ENCODE assay signal across 22 cellular contexts in the genomic region with DNA sequence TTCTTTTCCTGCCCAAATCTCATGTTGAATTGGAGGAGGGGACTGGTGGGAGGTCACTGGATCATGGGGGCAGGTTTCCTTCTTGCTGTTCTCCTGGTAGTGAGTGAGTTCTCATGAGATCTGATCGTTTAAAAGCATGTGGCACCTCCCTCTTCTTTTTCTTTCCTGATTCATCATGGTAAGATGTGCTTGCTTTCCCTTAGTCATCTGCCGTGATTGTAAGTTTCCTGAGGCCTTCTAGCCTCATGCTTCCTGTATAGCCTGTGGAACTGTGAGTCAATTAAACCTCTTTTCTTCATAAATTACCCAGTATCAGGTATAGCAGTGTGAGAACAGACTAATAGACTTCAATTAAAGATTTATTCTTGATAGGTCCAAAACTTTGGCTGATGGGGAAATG.
DNase-seq lines count a peak whose midpoint lies in the region; ATAC-seq and TF ChIP-seq lines count a peak whose summit lies in the region.
"Had no signal": no experiment of that assay in that cellular context is flagged by ENCODE, and none has a peak within 500 bp of the region (broad histone marks: within the 10 kb centered on the region; RNA-seq: fewer than 3 reads in every experiment).

No MANE protein-coding gene starts in this region.

- H3K27ac ChIP-seq in foreskin keratinocyte, result no peak overlapping the region
- H3K27ac ChIP-seq in aorta (ENCODE audit: low read depth in 1 of 2, low read length in 2 of 2), result no peak overlapping the region
- H3K27ac ChIP-seq: 22Rv1, BLaER1, HL-60, KMS-11 had no signal

- intact Hi-C loops in aorta (cut with DNase I), result loop anchor here in 1 of 2 donors (10.0 kb wide), 1 partner anchor 962 kb away; no protein-coding TSS in a partner anchor

- peak; percentile 21 to 38 for ATAC-seq in activated CD4-positive, CD25-positive, alpha-beta regulatory T cell treated with anti-CD3 and anti-CD28 coated beads, Interleukin-2, amount 50 U/mL, for 24 hours
- peak; percentile 78 for ATAC-seq in activated T-helper 17 cell treated with anti-CD3 and anti-CD28 coated beads, Interleukin-2, amount 50 U/mL, for 72 hours (replicated peaks)
- ATAC-seq in foreskin keratinocyte, result peak; percentile 60
- no peak for ATAC-seq in GM18517 (IDR thresholded peaks at IDR 0.05; ENCODE audit: unreplicated experiment)
- no peak for ATAC-seq in GM19328 (IDR thresholded peaks at IDR 0.05; ENCODE audit: unreplicated experiment)
- ATAC-seq in aorta (ENCODE audit: low FRiP score), result no peak

- DNase-seq in activated CD4-positive, CD25-positive, alpha-beta regulatory T cell treated with anti-CD3 and anti-CD28 coated beads, Interleukin-2, amount 50 U/mL, for 72 hours, result no peak
- peak; percentile 32 for DNase-seq in HCEC 1CT
- peak in 1 of 2 donors; percentile 56 for DNase-seq in foreskin keratinocyte
- DNase-seq in aorta, result no peak
- DNase-seq: ACHN; Caco-2; CD4-positive, alpha-beta memory T cell; DMS 273 treated with DMSO at 0.1 percent for 48 hours; DMS79 treated with DMSO at 0.1 percent for 48 hours; NCI-H1092 treated with DMSO at 0.1 percent for 48 hours; NCI-H1436 treated with DMSO at 0.1 percent for 48 hours; NCI-H1930; NCI-H510A; NCI-H748 treated with DMSO at 0.1 percent for 48 hours had no signal

- H3K27me3 ChIP-seq in foreskin keratinocyte, result no peaks in the 10 kb centered on the region
- H3K27me3 ChIP-seq in aorta (ENCODE audit: control insufficient read depth in 1 of 2, insufficient read depth in 2 of 2, low read length in 1 of 2), result no peaks in the 10 kb centered on the region
- H3K27me3 ChIP-seq: BLaER1 had no signal

- H3K36me3 Mint-ChIP-seq in activated T-helper 17 cell treated with anti-CD3 and anti-CD28 coated beads, Interleukin-2, amount 50 U/mL, for 72 hours (ENCODE audit: low read depth), result no peaks in the 10 kb centered on the region

- 68 to 79% methylated on average over 2 of the region's 2 CpGs for WGBS in aorta, 2 donors

- peak overlapping the region; percentile 0 for H3K27ac Mint-ChIP-seq in activated T-helper 17 cell treated with anti-CD3 and anti-CD28 coated beads, Interleukin-2, amount 50 U/mL, for 72 hours

- H3K4me3 Mint-ChIP-seq in activated T-helper 17 cell treated with anti-CD3 and anti-CD28 coated beads, Interleukin-2, amount 50 U/mL, for 72 hours, result no peak overlapping the region
- H3K4me3 Mint-ChIP-seq: CD4-positive, alpha-beta memory T cell had no signal

- peaks cover 3% of the 10 kb centered on the region for H3K4me1 ChIP-seq in foreskin keratinocyte
- H3K4me1 ChIP-seq in aorta (ENCODE audit: control insufficient read depth in 1 of 2, insufficient read depth in 2 of 2, low read length in 2 of 2), result peaks cover 0 to 3% of the 10 kb centered on the region in 2 donors

- TF ChIP-seq CTCF in foreskin keratinocyte (conservative IDR thresholded peaks at IDR 0.05), result no peak

- H3K9me3 ChIP-seq in aorta (ENCODE audit: control insufficient read depth, low read length), result no peaks in the 10 kb centered on the region
- H3K9me3 ChIP-seq: Caco-2 had no signal

- H3K9me3 Mint-ChIP-seq in activated T-helper 17 cell treated with anti-CD3 and anti-CD28 coated beads, Interleukin-2, amount 50 U/mL, for 72 hours, result no peaks in the 10 kb centered on the region

- no peak overlapping the region for H3K4me3 ChIP-seq in aorta (ENCODE audit: low read length in 2 of 2)
- H3K4me3 ChIP-seq: BLaER1 had no signal

- H3K4me1 Mint-ChIP-seq in activated T-helper 17 cell treated with anti-CD3 and anti-CD28 coated beads, Interleukin-2, amount 50 U/mL, for 72 hours, result peaks cover 17% of the 10 kb centered on the region

- H3K36me3 ChIP-seq in aorta (ENCODE audit: control insufficient read depth in 1 of 2, insufficient read depth in 2 of 2, low read length in 1 of 2), result no peaks in the 10 kb centered on the region
- H3K36me3 ChIP-seq: BLaER1 had no signal

- no peaks in the 10 kb centered on the region for H3K27me3 Mint-ChIP-seq in activated T-helper 17 cell treated with anti-CD3 and anti-CD28 coated beads, Interleukin-2, amount 50 U/mL, for 72 hours

Comparison
In these comparisons a context has a peak if more than half of its experiments do, and no peak if none do; other contexts are left out.
1. ATAC-seq: peak in activated CD4-positive, CD25-positive, alpha-beta regulatory T cell treated with anti-CD3 and anti-CD28 coated beads, Interleukin-2, amount 50 U/mL, for 24 hours (2 of 2), activated T-helper 17 cell treated with anti-CD3 and anti-CD28 coated beads, Interleukin-2, amount 50 U/mL, for 72 hours (single experiment) and foreskin keratinocyte (single experiment); none in GM18517 (single experiment), GM19328 (single experiment) and aorta (single experiment).